8 cellular contexts compared by ENCODE assay signal in genomic region chr5:90410178-90410762, GRCh38. TPM values are rescaled to one million over a fixed set of nuclear protein-coding genes. Genes with fewer than 3 reads are reported as not detected.
A peak's percentile ranks its signal among the peaks of the same experiment; 100 is the strongest.
DNase-seq lines count a peak whose midpoint lies in the region; ATAC-seq, FAIRE-seq and TF ChIP-seq lines count a peak whose summit lies in the region.

No MANE protein-coding gene starts in this region.

- no peak for TF ChIP-seq POLR2A in esophagus squamous epithelium (IDR thresholded peaks at IDR 0.05)

- in situ Hi-C loops in KBM-7 (cut with MboI; ENCODE audit: low pct_unique_long_range_greater_than_20kb, low sequenced_read_pairs) (no loop called here), G401 (cut with HindIII; ENCODE audit: low sequenced_read_pairs) (no loop called here)

- DNase-seq in NT2/D1 (ENCODE audit: low read depth, low spot score) (no peak), esophagus squamous epithelium (lab: John Stamatoyannopoulos, UW) (no peak), renal cortical epithelial cell (ENCODE audit: low read depth) (peak; percentile 21), KBM-7 (no peak), G401 (ENCODE audit: low spot score) (no peak), frontal cortex (ENCODE audit: low spot score in 2 of 2) (no peak)

- H3K9me3 ChIP-seq in ES-I3 (ENCODE audit: control insufficient read depth, insufficient read depth, low read length) (no peaks in the 10 kb centered on the region), NT2/D1 (ENCODE audit: insufficient read depth, low read length) (no peaks in the 10 kb centered on the region; the same call in 1 of the 2 replicates), esophagus squamous epithelium (no peaks in the 10 kb centered on the region)

- no peaks in the 10 kb centered on the region for H3K36me3 ChIP-seq in ES-I3 (ENCODE audit: insufficient read depth, low read length)
- peaks cover 14% of the 10 kb centered on the region for H3K36me3 ChIP-seq in NT2/D1 (ENCODE audit: insufficient read depth, insufficient read length, low read length)
- H3K36me3 ChIP-seq in esophagus squamous epithelium: peaks cover 0 to 7% (median 0%) of the 10 kb centered on the region in 3 donors

- H3K9ac ChIP-seq in ES-I3 (ENCODE audit: low read depth, low read length): peak overlapping the region; percentile 98
- H3K9ac ChIP-seq in NT2/D1 (ENCODE audit: insufficient read length, low read depth): peak overlapping the region; percentile 94

- H3K4me1 ChIP-seq in ES-I3 (ENCODE audit: insufficient read depth, low read length) (peaks cover 8% of the 10 kb centered on the region; the same call in 1 of the 2 replicates), NT2/D1 (ENCODE audit: insufficient read depth, insufficient read length) (no peaks in the 10 kb centered on the region), esophagus squamous epithelium (peaks cover 0 to 32% (median 0%) of the 10 kb centered on the region in 3 donors)

- no peak for FAIRE-seq in frontal cortex (lab: Jason Lieb, UNC)

- H3K4me3 ChIP-seq in NT2/D1 (ENCODE audit: insufficient read length, low read depth) (peak overlapping the region; percentile 84), esophagus squamous epithelium (peak overlapping the region; percentile 74 to 95 (median 91))

- peak overlapping the region; percentile 93 to 99 (median 98) for H3K27ac ChIP-seq in esophagus squamous epithelium

- no peaks in the 10 kb centered on the region for H3K27me3 ChIP-seq in NT2/D1 (ENCODE audit: insufficient read depth, insufficient read length)
- H3K27me3 ChIP-seq in esophagus squamous epithelium: no peaks in the 10 kb centered on the region

- intact Hi-C loops in esophagus squamous epithelium (cut with DNase I): no loop called here

- 1 to 2% methylated on average over 10 of the region's 10 CpGs for WGBS in esophagus squamous epithelium, 2 donors

- ATAC-seq in HG03442 (IDR thresholded peaks at IDR 0.05; ENCODE audit: unreplicated experiment): no peak

- peak in 1 of 6 experiments; percentile 23 for TF ChIP-seq CTCF in esophagus squamous epithelium (IDR thresholded peaks at IDR 0.05)

RNA-seq across cellular contexts. Expression of gene CETN3, which starts 0.7 kb away (rescaled TPM):
- total RNA-seq in esophagus squamous epithelium (10 to 100 TPM in 3 of 4 donors, 1 to 10 TPM in 1; 6.9 to 29.8 (median 12.0) TPM), renal cortical epithelial cell (17.7 and 25.2 TPM in 2 replicates), frontal cortex (22.8 TPM)
- total RNA-seq in G401 (2014; rRNA removed; shearing (Covaris generic)): 20.2 and 48.4 TPM in 2 replicates
